ENCODE assay signal across 27 cellular contexts in genomic region chr20:16263582-16263981, GRCh38.
A peak's percentile ranks its signal among the peaks of the same experiment; 100 is the strongest.
DNase-seq lines count a peak whose midpoint lies in the region; ATAC-seq, FAIRE-seq and TF ChIP-seq lines count a peak whose summit lies in the region.
"Had no signal": no experiment of that assay in that cellular context is flagged by ENCODE, and none has a peak within 500 bp of the region (broad histone marks: within the 10 kb centered on the region; RNA-seq: fewer than 3 reads in every experiment).

No MANE protein-coding gene starts in this region.

- peak overlapping the region; percentile 19 for H3K27ac Mint-ChIP-seq in endothelial cell (ENCODE audit: unreplicated experiment)
- H3K27ac Mint-ChIP-seq: activated CD4-positive, alpha-beta memory T cell treated with anti-CD3 and anti-CD28 coated beads for 36 hours had no signal

- H3K4me3 Mint-ChIP-seq in endothelial cell (ENCODE audit: unreplicated experiment): no peak overlapping the region
- H3K4me3 Mint-ChIP-seq: activated CD4-positive, alpha-beta memory T cell treated with anti-CD3 and anti-CD28 coated beads for 36 hours had no signal

- H3K27me3 Mint-ChIP-seq in endothelial cell (ENCODE audit: unreplicated experiment): peaks cover 13% of the 10 kb centered on the region
- H3K27me3 Mint-ChIP-seq: activated CD4-positive, alpha-beta memory T cell treated with anti-CD3 and anti-CD28 coated beads for 36 hours had no signal

- FAIRE-seq in HepG2 (lab: Jason Lieb, UNC): no peak
- FAIRE-seq: endometrium, GM18507, small intestine had no signal

- TF ChIP-seq EP300 in HepG2 (IDR thresholded peaks at IDR 0.05; ENCODE audit: low read depth in 2 of 2, low read length in 2 of 2): no peak
- no peak for TF ChIP-seq EP300 in HepG2 (CRISPR knock-in tag; IDR thresholded peaks at IDR 0.05; ENCODE audit: borderline replicate concordance)
- TF ChIP-seq EP300 in sigmoid colon (IDR thresholded peaks at IDR 0.05): no peak

- H3K9me3 ChIP-seq in right lobe of liver (no peaks in the 10 kb centered on the region), HepG2 (ENCODE audit: low read length) (no peaks in the 10 kb centered on the region), sigmoid colon (peaks cover 0 to 11% (median 0%) of the 10 kb centered on the region in 4 donors)
- H3K9me3 ChIP-seq: BE2C had no signal

- H3K4me1 Mint-ChIP-seq in endothelial cell (ENCODE audit: unreplicated experiment): peaks cover 33% of the 10 kb centered on the region

- H3K4me1 ChIP-seq in right lobe of liver: no peaks in the 10 kb centered on the region
- no peaks in the 10 kb centered on the region for H3K4me1 ChIP-seq in HepG2 (ENCODE audit: insufficient read depth, low read length)
- H3K4me1 ChIP-seq in sigmoid colon: no peaks in the 10 kb centered on the region
- H3K4me1 ChIP-seq: BE2C, tibial artery had no signal

- no peaks in the 10 kb centered on the region for H3K79me2 ChIP-seq in HepG2 (ENCODE audit: insufficient read depth, low read length)

- POLR2A ChIA-PET in HepG2 (lab: Yijun Ruan, JAX): no interaction called here

- in situ Hi-C loops in HepG2 (cut with HindIII; ENCODE audit: extremely low pct_ligation_motif_present, low pct_unique_long_range_greater_than_20kb): no loop called here

- no TSS peak for BruUV-seq in HepG2 (replicated peaks; lab: Mats Ljungman, UMichigan)

- no peaks in the 10 kb centered on the region for H4K20me1 ChIP-seq in HepG2 (ENCODE audit: insufficient read depth, low read length)

- CTCF ChIA-PET in HepG2 (lab: Yijun Ruan, JAX; ENCODE audit: low intra/inter-chr PET ratio, low total read pairs): no interaction called here

- no peak overlapping the region for H3K9ac ChIP-seq in HepG2 (ENCODE audit: insufficient read depth, low read depth, low read length)
- H3K9ac ChIP-seq: KMS-11 had no signal

- H3K27me3 ChIP-seq in right lobe of liver: no peaks in the 10 kb centered on the region
- H3K27me3 ChIP-seq in HepG2 (ENCODE audit: control insufficient read depth in 1 of 2, insufficient read depth in 2 of 2, low read length in 2 of 2): peaks cover 0 to 8% of the 10 kb centered on the region in 2 experiments; a peak in 1 of 5 replicates
- no peaks in the 10 kb centered on the region for H3K27me3 ChIP-seq in sigmoid colon
- H3K27me3 ChIP-seq: BE2C, cardiac muscle cell, tibial artery had no signal

- no peak overlapping the region for H3K4me2 ChIP-seq in HepG2 (ENCODE audit: low read depth, low read length)
- H3K4me2 ChIP-seq: KMS-11 had no signal

- H3K27ac ChIP-seq in right lobe of liver (no peak overlapping the region), HepG2 (ENCODE audit: extremely low read length, insufficient read depth, low read length) (no peak overlapping the region), sigmoid colon (no peak overlapping the region)
- H3K27ac ChIP-seq: cardiac muscle cell, KMS-11, RWPE1, tibial artery had no signal

- WGBS in right lobe of liver (ENCODE audit: insufficient coverage, low coverage, low lambda C conversion rate, missing lambda C conversion rate): 40% methylated on average over 1 of the region's 2 CpGs
- 14% methylated on average over 2 of the region's 2 CpGs for WGBS in HepG2 (ENCODE audit: low lambda C conversion rate)
- WGBS in sigmoid colon, 2 donors: 63 to 73% methylated on average over 2 of the region's 2 CpGs

- H3K4me3 ChIP-seq in right lobe of liver: no peak overlapping the region
- H3K4me3 ChIP-seq in HepG2 (replicated peaks in 1 of 3; ENCODE audit: insufficient read depth in 1 of 3, low read depth in 2 of 3, low read length in 3 of 3): no peak overlapping the region
- no peak overlapping the region for H3K4me3 ChIP-seq in sigmoid colon
- H3K4me3 ChIP-seq: cardiac muscle cell, tibial artery had no signal

- H3K36me3 ChIP-seq in right lobe of liver (no peaks in the 10 kb centered on the region), HepG2 (replicated peaks in 1 of 2; ENCODE audit: control insufficient read depth in 1 of 2, insufficient read depth in 2 of 2, low read length in 2 of 2) (no peaks in the 10 kb centered on the region), sigmoid colon (no peaks in the 10 kb centered on the region)
- H3K36me3 ChIP-seq: BE2C, cardiac muscle cell had no signal

- peaks cover 10% of the 10 kb centered on the region for H3K9me3 Mint-ChIP-seq in endothelial cell (ENCODE audit: unreplicated experiment)

- ATAC-seq in right lobe of liver: peak in 3 of 4 donors; percentile 45 to 61 (median 45)
- ATAC-seq in HepG2: no peak
- ATAC-seq: HCT116 had no signal

- H3K36me3 Mint-ChIP-seq in endothelial cell (ENCODE audit: low read depth, unreplicated experiment): peaks cover 28% of the 10 kb centered on the region

- H2AFZ ChIP-seq in HepG2 (ENCODE audit: low read length): no peak overlapping the region

- TF ChIP-seq CTCF in right lobe of liver (IDR thresholded peaks at IDR 0.05) (no peak), HepG2 (CRISPR knock-in tag; IDR thresholded peaks at IDR 0.05) (no peak), endothelial cell (IDR thresholded peaks at IDR 0.05; ENCODE audit: unreplicated experiment) (no peak), sigmoid colon (IDR thresholded peaks at IDR 0.05) (no peak)

- intact Hi-C loops in right lobe of liver (cut with DNase I) (no loop called here), HepG2 (cut with micrococcal nuclease; ENCODE audit: unreplicated experiment) (no loop called here), sigmoid colon (cut with DNase I) (no loop called here)

- no peak for TF ChIP-seq POLR2A in right lobe of liver (IDR thresholded peaks at IDR 0.05)
- no peak for TF ChIP-seq POLR2A in HepG2 (IDR thresholded peaks at IDR 0.05; ENCODE audit: insufficient read depth in 1 of 2, low read depth in 2 of 2, low read length in 2 of 2)
- TF ChIP-seq POLR2A in sigmoid colon (IDR thresholded peaks at IDR 0.05): no peak

- DNase-seq in right lobe of liver: no peak
- DNase-seq in HepG2 (ENCODE audit: low spot score): no peak
- DNase-seq in NCI-H82 treated with DMSO at 0.1 percent for 48 hours (lab: John Stamatoyannopoulos, UW; ENCODE audit: unreplicated experiment): peak; percentile 15
- DNase-seq in endothelial cell (ENCODE audit: low spot score): peak; percentile 32
- DNase-seq in mucosa of gallbladder (ENCODE audit: low spot score): no peak
- DNase-seq in stimulated activated naive CD4-positive, alpha-beta T cell treated with Interleukin-2 at 50 U/mL for 16 hours (lab: John Stamatoyannopoulos, UW): no peak
- DNase-seq in NCI-H187 (lab: John Stamatoyannopoulos, UW): no peak
- DNase-seq in sigmoid colon: no peak
- DNase-seq: activated CD4-positive, alpha-beta memory T cell treated with anti-CD3 and anti-CD28 coated beads for 36 hours; activated CD4-positive, CD25-positive, alpha-beta regulatory T cell treated with anti-CD3 and anti-CD28 coated beads, Interleukin-2, amount 50 U/mL, for 72 hours; activated CD8-positive, alpha-beta memory T cell treated with anti-CD3 and anti-CD28 coated beads, Interleukin-2, amount 50 U/mL, for 48 hours; activated naive CD4-positive, alpha-beta T cell treated with anti-CD3 and anti-CD28 coated beads, Interleukin-2, amount 50 U/mL, for 16 hours; BE2C; COR-L47; dermis blood vessel endothelial cell; DMS79 treated with DMSO at 0.1 percent for 48 hours; mesendoderm; MV-4-11; small intestine; T-helper 1 cell; tibial artery had no signal

- no peak for TF ChIP-seq RAD21 in HepG2 (CRISPR knock-in tag; IDR thresholded peaks at IDR 0.05)

TF ChIP-seq in HepG2, 621 proteins besides CTCF, POLR2A, EP300 and RAD21:
- TF ChIP-seq KLF11 (CRISPR knock-in tag; IDR thresholded peaks at IDR 0.05) (no peak), SIN3A (IDR thresholded peaks at IDR 0.05; ENCODE audit: borderline replicate concordance, low read depth, low read length) (no peak), CBX5 (CRISPR knock-in tag; IDR thresholded peaks at IDR 0.05; ENCODE audit: borderline replicate concordance) (no peak), ZNF770 (CRISPR knock-in tag; IDR thresholded peaks at IDR 0.05) (no peak), ZNF512 (CRISPR knock-in tag; IDR thresholded peaks at IDR 0.05) (no peak)

Comparison
In these comparisons a context has a peak if more than half of its experiments do, and no peak if none do; other contexts are left out.
1. DNase-seq: peak in NCI-H82 treated with DMSO at 0.1 percent for 48 hours (single experiment) and endothelial cell (single experiment); none in right lobe of liver (0 of 3), HepG2 (single experiment), mucosa of gallbladder (single experiment), stimulated activated naive CD4-positive, alpha-beta T cell treated with Interleukin-2 at 50 U/mL for 16 hours (single experiment), NCI-H187 (0 of 2) and sigmoid colon (single experiment).